12 cellular contexts compared by ENCODE assay signal in the genomic region with DNA sequence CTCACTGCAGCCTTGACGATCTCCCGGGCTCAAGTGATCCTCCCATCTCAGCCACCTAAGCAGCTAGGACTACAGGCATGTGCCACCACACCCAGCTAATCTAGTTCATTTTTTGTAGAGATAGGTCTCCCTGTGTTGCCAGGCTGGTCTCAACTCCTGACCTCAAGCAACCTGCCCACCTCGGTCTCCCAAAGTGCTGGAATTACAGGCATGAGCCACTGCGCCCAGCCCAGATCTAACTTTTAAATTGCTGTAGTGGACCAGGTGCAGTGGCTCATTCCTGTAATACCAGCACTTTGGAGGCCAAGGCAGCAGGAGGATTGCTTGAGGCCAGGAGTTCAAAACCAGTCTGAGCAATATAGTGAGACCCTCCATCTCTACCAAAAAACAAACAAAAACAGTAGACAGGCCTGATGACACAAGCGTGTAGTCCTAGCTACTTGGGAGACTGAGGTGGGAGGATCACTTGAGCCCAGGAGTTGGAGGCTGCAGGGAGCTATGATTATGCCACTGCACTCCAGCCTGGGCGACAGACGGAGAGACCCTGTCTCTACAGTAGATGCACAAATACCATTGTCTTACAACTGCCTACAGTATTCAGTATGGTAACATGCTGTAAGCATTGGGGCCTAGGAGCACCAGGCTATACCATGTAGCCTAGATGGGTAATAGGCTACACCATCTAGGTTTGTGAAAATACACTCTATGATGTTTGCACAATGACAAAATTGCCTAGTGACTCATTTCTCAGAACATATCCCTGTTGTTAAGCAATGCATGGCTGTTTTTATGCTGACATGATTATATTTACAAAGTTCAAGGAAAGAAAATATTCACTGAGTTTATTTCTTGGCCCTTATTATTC. TPM values are rescaled to one million over a fixed set of nuclear protein-coding genes. Genes with fewer than 3 reads are reported as not detected.
DNase-seq lines count a peak whose midpoint lies in the region; ATAC-seq and TF ChIP-seq lines count a peak whose summit lies in the region.
"Had no signal": no experiment of that assay in that cellular context is flagged by ENCODE, and none has a peak within 500 bp of the region (broad histone marks: within the 10 kb centered on the region; RNA-seq: fewer than 3 reads in every experiment).

No MANE protein-coding gene starts in this region.

- H3K27ac ChIP-seq in thoracic aorta (peak overlapping the region; percentile 89 to 96), left ventricle myocardium inferior (replicated peaks) (no peak overlapping the region)
- H3K27ac ChIP-seq: C4-2B had no signal

- H3K4me3 ChIP-seq in thoracic aorta = no peak overlapping the region
- H3K4me3 ChIP-seq in left ventricle myocardium inferior = no peak overlapping the region

- ATAC-seq in thoracic aorta (ENCODE audit: insufficient number of reproducible peaks, low FRiP score, low read depth) = no peak
- ATAC-seq: SK-N-SH treated with all-trans-retinoic acid at 6 μM for 48 hours had no signal

- DNase-seq in activated effector memory CD4-positive, alpha-beta T cell treated with anti-CD3 and anti-CD28 coated beads, Interleukin-2, amount 50 U/mL, for 16 hours = peak; percentile 60
- DNase-seq in activated effector memory CD4-positive, alpha-beta T cell treated with Interleukin-2 at 50 U/mL for 16 hours = no peak
- DNase-seq in SIG-M5 treated with dmso at 0.1 percent for 504 hours (lab: John Stamatoyannopoulos, UW; ENCODE audit: unreplicated experiment) = peak; percentile 59
- peak; percentile 89 for DNase-seq in fibroblast of gingiva (ENCODE audit: low read depth)
- DNase-seq in thoracic aorta (ENCODE audit: low spot score) = no peak
- no peak for DNase-seq in effector CD8-positive, alpha-beta T cell (lab: John Stamatoyannopoulos, UW)
- no peak for DNase-seq in left ventricle myocardium inferior
- DNase-seq in DMS153 (lab: John Stamatoyannopoulos, UW) = no peak
- DNase-seq: amniotic stem cell, NCI-H1092 treated with DMSO at 0.1 percent for 48 hours had no signal

- intact Hi-C loops in left ventricle myocardium inferior (cut with micrococcal nuclease) = no loop called here

- H3K36me3 ChIP-seq in thoracic aorta (no peaks in the 10 kb centered on the region), left ventricle myocardium inferior (no peaks in the 10 kb centered on the region)

- H3K4me1 ChIP-seq in thoracic aorta (ENCODE audit: control insufficient read depth in 1 of 2, low read depth in 2 of 2) (peaks cover 22 to 63% of the 10 kb centered on the region in 2 donors), left ventricle myocardium inferior (peaks cover 7% of the 10 kb centered on the region)

- TF ChIP-seq CTCF in thoracic aorta (IDR thresholded peaks at IDR 0.05) = no peak
- no peak for TF ChIP-seq CTCF in left ventricle myocardium inferior (IDR thresholded peaks at IDR 0.05; ENCODE audit: borderline replicate concordance)

- H3K9me3 ChIP-seq in thoracic aorta = no peaks in the 10 kb centered on the region
- H3K9me3 ChIP-seq in left ventricle myocardium inferior (replicated peaks) = no peaks in the 10 kb centered on the region

- H3K27me3 ChIP-seq in thoracic aorta (replicated peaks; ENCODE audit: insufficient read depth) (no peaks in the 10 kb centered on the region), left ventricle myocardium inferior (ENCODE audit: low read depth) (no peaks in the 10 kb centered on the region)

RNA-seq across cellular contexts. Expression of a gene that starts 1.5 kb away (rescaled TPM):
- total RNA-seq in thoracic aorta = under 1 TPM in 1 of 2 donors, not detected in 1; 0.68 TPM
- not detected for total RNA-seq in left ventricle myocardium inferior

RNA-seq across cellular contexts. Expression of a gene that starts 5.6 kb away (rescaled TPM):
- total RNA-seq in thoracic aorta (1,000 to 10,000 TPM; 1,550 to 5,543 TPM), left ventricle myocardium inferior (15,093 TPM)

RNA-seq across cellular contexts. Expression of a gene that starts 5.9 kb away (rescaled TPM):
- total RNA-seq in thoracic aorta (10 to 100 TPM; 75.2 to 92.2 TPM), left ventricle myocardium inferior (44.3 TPM)

RNA-seq across cellular contexts. Expression of a gene that starts 12.8 kb away (rescaled TPM):
- total RNA-seq in thoracic aorta = 1 to 10 TPM in 1 of 2 donors, under 1 TPM in 1; 0.54 to 1.2 TPM
- total RNA-seq in left ventricle myocardium inferior = 0.27 TPM

RNA-seq across cellular contexts. Expression of a gene that starts 21.5 kb away (rescaled TPM):
- 10 to 100 TPM in 1 of 2 donors, not detected in 1; 10.7 TPM for total RNA-seq in thoracic aorta
- not detected for total RNA-seq in left ventricle myocardium inferior

Comparison
In these comparisons a context has a peak if more than half of its experiments do, and no peak if none do; other contexts are left out.
1. DNase-seq: peak in activated effector memory CD4-positive, alpha-beta T cell treated with anti-CD3 and anti-CD28 coated beads, Interleukin-2, amount 50 U/mL, for 16 hours (single experiment), SIG-M5 treated with dmso at 0.1 percent for 504 hours (single experiment) and fibroblast of gingiva (single experiment); none in activated effector memory CD4-positive, alpha-beta T cell treated with Interleukin-2 at 50 U/mL for 16 hours (single experiment), thoracic aorta (single experiment), effector CD8-positive, alpha-beta T cell (single experiment), left ventricle myocardium inferior (single experiment) and DMS153 (single experiment).